Comparison of ENCODE assay signal across 9 cellular contexts in genomic region chr7:28408105-28408973, GRCh38. TPM values are rescaled to one million over a fixed set of nuclear protein-coding genes. Genes with fewer than 3 reads are reported as not detected.
DNase-seq lines count a peak whose midpoint lies in the region; ATAC-seq and TF ChIP-seq lines count a peak whose summit lies in the region.
"Had no signal": no experiment of that assay in that cellular context is flagged by ENCODE, and none has a peak within 500 bp of the region (broad histone marks: within the 10 kb centered on the region; RNA-seq: fewer than 3 reads in every experiment).

No MANE protein-coding gene starts in this region.

- H3K4me3 ChIP-seq in OCI-LY1 (ENCODE audit: low read depth, low read length, poor library complexity, severe bottlenecking): peak overlapping the region; percentile 11

- intact Hi-C loops in natural killer cell (cut with micrococcal nuclease): no loop called here

- H3K4me2 ChIP-seq in OCI-LY1 (ENCODE audit: low read length): peak overlapping the region; percentile 86; the same call in 1 of the 2 replicates

- H3K36me3 ChIP-seq in OCI-LY1 (ENCODE audit: insufficient read depth, low read length): no peaks in the 10 kb centered on the region

- H3K4me3 Mint-ChIP-seq in natural killer cell: peak overlapping the region; percentile 78

- no peak overlapping the region for H3K27ac ChIP-seq in OCI-LY1 (ENCODE audit: low read depth, low read length, poor library complexity, severe bottlenecking)
- H3K27ac ChIP-seq in epithelial cell of prostate: peak overlapping the region; percentile 55

- H3K9me3 ChIP-seq in OCI-LY1 (ENCODE audit: low read length): no peaks in the 10 kb centered on the region; the same call in 1 of the 2 replicates

- TF ChIP-seq CTCF in OCI-LY1 (IDR thresholded peaks at IDR 0.05; ENCODE audit: low read length) (no peak), natural killer cell (IDR thresholded peaks at IDR 0.05) (no peak)

- H3F3A ChIP-seq in OCI-LY1 (ENCODE audit: insufficient read depth, low read length): no peaks in the 10 kb centered on the region

- ATAC-seq in natural killer cell: peak in 1 of 3 donors; percentile 5

- no peaks in the 10 kb centered on the region for H4K20me1 ChIP-seq in OCI-LY1 (ENCODE audit: insufficient read depth, low read length)

- peaks cover 21% of the 10 kb centered on the region for H3K4me1 ChIP-seq in OCI-LY1 (ENCODE audit: insufficient read depth, low read length, severe bottlenecking)

- no peaks in the 10 kb centered on the region for H3K9me3 Mint-ChIP-seq in natural killer cell

- DNase-seq in AG08396 (ENCODE audit: low spot score) (peak; percentile 29), epithelial cell of prostate (ENCODE audit: low read depth, low spot score) (peak; percentile 31), natural killer cell (no peak), HPDE6-E6E7 (ENCODE audit: extremely low spot score) (no peak), amniotic stem cell (lab: John Stamatoyannopoulos, UW) (no peak), NCI-H1092 treated with DMSO at 0.1 percent for 48 hours (lab: John Stamatoyannopoulos, UW) (no peak)
- DNase-seq in effector CD8-positive, alpha-beta T cell (lab: John Stamatoyannopoulos, UW): no peak

- H2AFZ ChIP-seq in OCI-LY1 (ENCODE audit: low read length): no peak overlapping the region

- peak overlapping the region in 1 of 2 donors; percentile 75 for H3K27ac Mint-ChIP-seq in natural killer cell

- no peak overlapping the region for H3K9ac ChIP-seq in OCI-LY1 (ENCODE audit: low read length)

- peaks cover 8% of the 10 kb centered on the region; the same call in 1 of the 2 replicates for H3K27me3 ChIP-seq in OCI-LY1 (ENCODE audit: insufficient read depth, low read length)

- H3K36me3 Mint-ChIP-seq in natural killer cell: no peaks in the 10 kb centered on the region

- H3K9me2 ChIP-seq in OCI-LY1 (ENCODE audit: low read depth, low read length): no peaks in the 10 kb centered on the region

- no peaks in the 10 kb centered on the region for H3K79me2 ChIP-seq in OCI-LY1 (ENCODE audit: insufficient read depth, low read length)

- H3K4me1 Mint-ChIP-seq in natural killer cell: peaks cover 26% of the 10 kb centered on the region in 2 donors

- H3K27me3 Mint-ChIP-seq in natural killer cell (ENCODE audit: low read depth in 2 of 2): peaks cover 60 to 75% of the 10 kb centered on the region in 2 donors

RNA-seq across cellular contexts. Expression of gene CREB5, which starts 4.0 kb away (rescaled TPM):
- total RNA-seq in natural killer cell: 1 to 10 TPM in 1 of 3 donors, under 1 TPM in 2; 0.52 to 7.0 (median 0.89) TPM
- total RNA-seq: activated CD8-positive, alpha-beta memory T cell treated with anti-CD3 and anti-CD28 coated beads for 36 hours had no signal

Comparison
In these comparisons a context has a peak if more than half of its experiments do, and no peak if none do; other contexts are left out.
1. DNase-seq: peak in AG08396 (single experiment) and epithelial cell of prostate (single experiment); none in natural killer cell (single experiment), HPDE6-E6E7 (single experiment), amniotic stem cell (single experiment), effector CD8-positive, alpha-beta T cell (single experiment) and NCI-H1092 treated with DMSO at 0.1 percent for 48 hours (single experiment).